12 cellular contexts compared by ENCODE assay signal in genomic region chr5:71865202-71865601, GRCh38.
DNase-seq lines count a peak whose midpoint lies in the region; ATAC-seq and TF ChIP-seq lines count a peak whose summit lies in the region.
"Had no signal": no experiment of that assay in that cellular context is flagged by ENCODE, and none has a peak within 500 bp of the region (broad histone marks: within the 10 kb centered on the region; RNA-seq: fewer than 3 reads in every experiment).

No MANE protein-coding gene starts in this region.

- H3K27me3 Mint-ChIP-seq in activated CD8-positive, alpha-beta T cell treated with anti-CD3 and anti-CD28 coated beads, Interleukin-2, amount 10 ng/mL, durations not matched to agents 7 days and 5 days (ENCODE audit: low read depth), result peaks cover 5% of the 10 kb centered on the region

- H3K36me3 Mint-ChIP-seq in activated CD8-positive, alpha-beta T cell treated with anti-CD3 and anti-CD28 coated beads, Interleukin-2, amount 10 ng/mL, durations not matched to agents 7 days and 5 days (ENCODE audit: low read depth), result no peaks in the 10 kb centered on the region
- H3K36me3 Mint-ChIP-seq in stimulated activated effector memory CD8-positive, alpha-beta T cell treated with anti-CD3 and anti-CD28 coated beads, Interleukin-12 subunit alpha, Interleukin-12 subunit beta, amount 100 ng/mL, for 72 hours, result no peaks in the 10 kb centered on the region

- H3K27me3 ChIP-seq in GM23248 (replicated peaks; ENCODE audit: insufficient read depth), result peaks cover 23% of the 10 kb centered on the region
- H3K27me3 ChIP-seq in fibroblast of lung (ENCODE audit: control insufficient read depth, insufficient read depth, low read length), result no peaks in the 10 kb centered on the region
- H3K27me3 ChIP-seq: sigmoid colon had no signal

- peak; percentile 97 for ATAC-seq in SK-N-SH treated with all-trans-retinoic acid at 6 μM for 48 hours
- ATAC-seq in activated CD8-positive, alpha-beta T cell treated with anti-CD3 and anti-CD28 coated beads, Interleukin-2, amount 10 ng/mL, durations not matched to agents 7 days and 5 days, result no peak
- ATAC-seq in stimulated activated effector memory CD8-positive, alpha-beta T cell treated with anti-CD3 and anti-CD28 coated beads, Interleukin-12 subunit alpha, Interleukin-12 subunit beta, amount 100 ng/mL, for 72 hours, result no peak
- ATAC-seq: activated T-cell treated with anti-CD3 and anti-CD28 coated beads, Interleukin-2, amount 50 U/mL, for 4 hours had no signal

- H2AFZ ChIP-seq in GM23248 (no peak overlapping the region), fibroblast of lung (ENCODE audit: low read length) (no peak overlapping the region)
- H2AFZ ChIP-seq: PC-9 had no signal

- no peaks in the 10 kb centered on the region for H4K20me1 ChIP-seq in GM23248 (ENCODE audit: insufficient read depth)
- no peaks in the 10 kb centered on the region for H4K20me1 ChIP-seq in fibroblast of lung (ENCODE audit: control insufficient read depth, extremely low read depth, insufficient read depth, low read length)

- H3K9ac ChIP-seq in GM23248 (no peak overlapping the region), fibroblast of lung (ENCODE audit: insufficient read depth, low read length) (no peak overlapping the region)

- H3K27ac ChIP-seq in GM23248 (no peak overlapping the region), fibroblast of lung (ENCODE audit: insufficient read depth, low read length) (no peak overlapping the region)
- H3K27ac ChIP-seq: PC-9 had no signal

- CTCF ChIA-PET in activated CD8-positive, alpha-beta T cell treated with anti-CD3 and anti-CD28 coated beads, Interleukin-2, amount 10 ng/mL, durations not matched to agents 7 days and 5 days (lab: Charles Lee), result no interaction called here

- no peaks in the 10 kb centered on the region for H3K9me3 Mint-ChIP-seq in activated CD8-positive, alpha-beta T cell treated with anti-CD3 and anti-CD28 coated beads, Interleukin-2, amount 10 ng/mL, durations not matched to agents 7 days and 5 days (ENCODE audit: insufficient read depth)
- H3K9me3 Mint-ChIP-seq in stimulated activated effector memory CD8-positive, alpha-beta T cell treated with anti-CD3 and anti-CD28 coated beads, Interleukin-12 subunit alpha, Interleukin-12 subunit beta, amount 100 ng/mL, for 72 hours, result no peaks in the 10 kb centered on the region
- H3K9me3 Mint-ChIP-seq: activated T-cell treated with anti-CD3 and anti-CD28 coated beads, Interleukin-2, amount 50 U/mL, for 4 hours had no signal

- H3K4me1 ChIP-seq in GM23248 (ENCODE audit: insufficient read depth) (peaks cover 13% of the 10 kb centered on the region), fibroblast of lung (ENCODE audit: control insufficient read depth, extremely low read depth, insufficient read depth, low read length) (no peaks in the 10 kb centered on the region)

- no peak overlapping the region for H3K4me3 Mint-ChIP-seq in activated CD8-positive, alpha-beta T cell treated with anti-CD3 and anti-CD28 coated beads, Interleukin-2, amount 10 ng/mL, durations not matched to agents 7 days and 5 days
- no peak overlapping the region for H3K4me3 Mint-ChIP-seq in stimulated activated effector memory CD8-positive, alpha-beta T cell treated with anti-CD3 and anti-CD28 coated beads, Interleukin-12 subunit alpha, Interleukin-12 subunit beta, amount 100 ng/mL, for 72 hours
- H3K4me3 Mint-ChIP-seq: activated T-cell treated with anti-CD3 and anti-CD28 coated beads, Interleukin-2, amount 50 U/mL, for 4 hours had no signal

- TF ChIP-seq CTCF in fibroblast of lung (conservative IDR thresholded peaks at IDR 0.05 in 1 of 2, IDR thresholded peaks at IDR 0.05 in 1 of 2; ENCODE audit: low read depth in 1 of 2, low read length in 2 of 2), result no peak

- H3K4me3 ChIP-seq in GM23248, result no peak overlapping the region
- H3K4me3 ChIP-seq in fibroblast of lung (replicated peaks in 1 of 4; ENCODE audit: control extremely low read depth in 1 of 4, insufficient read depth in 1 of 4, low read depth in 3 of 4, low read length in 4 of 4), result no peak overlapping the region
- H3K4me3 ChIP-seq: PC-9, sigmoid colon had no signal

- in situ Hi-C loops in GM23248 (cut with MboI), result no loop called here

- WGBS in GM23248 (ENCODE audit: low coverage in 1 of 2, low lambda C conversion rate in 2 of 2, missing lambda C conversion rate in 2 of 2), 2 experiments, result 14 to 16% methylated on average over 6 of the region's 6 CpGs

- no peaks in the 10 kb centered on the region for H3K79me2 ChIP-seq in GM23248 (ENCODE audit: insufficient read depth)
- no peaks in the 10 kb centered on the region for H3K79me2 ChIP-seq in fibroblast of lung (ENCODE audit: control insufficient read depth, insufficient read depth, low read length)

- peaks cover 10% of the 10 kb centered on the region; the same call in 1 of the 2 replicates for H3F3A ChIP-seq in GM23248 (ENCODE audit: insufficient read depth)

- POLR2A ChIA-PET in activated CD8-positive, alpha-beta T cell treated with anti-CD3 and anti-CD28 coated beads, Interleukin-2, amount 10 ng/mL, durations not matched to agents 7 days and 5 days (lab: Charles Lee), result no interaction called here

- no peak overlapping the region for H3K27ac Mint-ChIP-seq in activated CD8-positive, alpha-beta T cell treated with anti-CD3 and anti-CD28 coated beads, Interleukin-2, amount 10 ng/mL, durations not matched to agents 7 days and 5 days
- no peak overlapping the region for H3K27ac Mint-ChIP-seq in stimulated activated effector memory CD8-positive, alpha-beta T cell treated with anti-CD3 and anti-CD28 coated beads, Interleukin-12 subunit alpha, Interleukin-12 subunit beta, amount 100 ng/mL, for 72 hours

- DNase-seq in GM23248 (peak; percentile 81), fibroblast of lung (ENCODE audit: low read depth in 2 of 2) (peak; percentile 18 to 94), putamen (ENCODE audit: low spot score) (peak; percentile 82), NCI-H82 (lab: John Stamatoyannopoulos, UW) (no peak)
- DNase-seq in activated CD8-positive, alpha-beta T cell treated with anti-CD3 and anti-CD28 coated beads, Interleukin-2, amount 10 ng/mL, durations not matched to agents 7 days and 5 days, result no peak
- no peak for DNase-seq in stimulated activated effector memory CD8-positive, alpha-beta T cell treated with anti-CD3 and anti-CD28 coated beads, Interleukin-12 subunit alpha, Interleukin-12 subunit beta, amount 100 ng/mL, for 72 hours (ENCODE audit: low spot score in 2 of 2)
- DNase-seq: activated T-cell treated with anti-CD3 and anti-CD28 coated beads, Interleukin-2, amount 50 U/mL, for 4 hours; mesendoderm; NCI-H1417 treated with DMSO at 0.1 percent for 48 hours; sigmoid colon had no signal

- H3K9me3 ChIP-seq in GM23248 (ENCODE audit: low read depth), result peaks cover 4% of the 10 kb centered on the region
- no peaks in the 10 kb centered on the region for H3K9me3 ChIP-seq in fibroblast of lung (ENCODE audit: control insufficient read depth, insufficient read depth, low read depth, low read length)
- H3K9me3 ChIP-seq: sigmoid colon had no signal

- no peaks in the 10 kb centered on the region for H3K4me1 Mint-ChIP-seq in activated CD8-positive, alpha-beta T cell treated with anti-CD3 and anti-CD28 coated beads, Interleukin-2, amount 10 ng/mL, durations not matched to agents 7 days and 5 days (ENCODE audit: low read depth)
- H3K4me1 Mint-ChIP-seq in stimulated activated effector memory CD8-positive, alpha-beta T cell treated with anti-CD3 and anti-CD28 coated beads, Interleukin-12 subunit alpha, Interleukin-12 subunit beta, amount 100 ng/mL, for 72 hours, result no peaks in the 10 kb centered on the region

- peak overlapping the region; percentile 53 for H3K4me2 ChIP-seq in GM23248 (ENCODE audit: unreplicated experiment)
- no peak overlapping the region for H3K4me2 ChIP-seq in fibroblast of lung (ENCODE audit: extremely low read depth, insufficient read depth, low read length)
- H3K4me2 ChIP-seq: PC-9 had no signal

- H3K9me2 ChIP-seq in GM23248 (ENCODE audit: insufficient read depth), result no peaks in the 10 kb centered on the region

- H3K36me3 ChIP-seq in GM23248 (ENCODE audit: low read depth) (no peaks in the 10 kb centered on the region), fibroblast of lung (ENCODE audit: control insufficient read depth, insufficient read depth, low read length) (no peaks in the 10 kb centered on the region)
- H3K36me3 ChIP-seq: sigmoid colon had no signal

TF ChIP-seq in SK-N-SH treated with all-trans-retinoic acid at 6 μM for 48 hours, 23 proteins besides CTCF, POLR2A, EP300 and RAD21:
- TF ChIP-seq ISL1 (CRISPR knock-in tag; IDR thresholded peaks at IDR 0.05), result peak; percentile 70
- TF ChIP-seq OSR1 (CRISPR knock-in tag; IDR thresholded peaks at IDR 0.05), result no peak

Comparison
In these comparisons a context has a peak if more than half of its experiments do, and no peak if none do; other contexts are left out.
1. DNase-seq: peak in GM23248 (single experiment), fibroblast of lung (2 of 2) and putamen (single experiment); none in NCI-H82 (single experiment), activated CD8-positive, alpha-beta T cell treated with anti-CD3 and anti-CD28 coated beads, Interleukin-2, amount 10 ng/mL, durations not matched to agents 7 days and 5 days (single experiment) and stimulated activated effector memory CD8-positive, alpha-beta T cell treated with anti-CD3 and anti-CD28 coated beads, Interleukin-12 subunit alpha, Interleukin-12 subunit beta, amount 100 ng/mL, for 72 hours (0 of 2).